ENCODE assay signal across 18 cellular contexts in genomic region chr16:89593841-89594240, GRCh38. TPM values are rescaled to one million over a fixed set of nuclear protein-coding genes. Genes with fewer than 3 reads are reported as not detected.
DNase-seq lines count a peak whose midpoint lies in the region; ATAC-seq and TF ChIP-seq lines count a peak whose summit lies in the region.
"Had no signal": no experiment of that assay in that cellular context is flagged by ENCODE, and none has a peak within 500 bp of the region (broad histone marks: within the 10 kb centered on the region; RNA-seq: fewer than 3 reads in every experiment).

No MANE protein-coding gene starts in this region.

- ATAC-seq in activated CD4-positive, alpha-beta T cell treated with anti-CD3 and anti-CD28 coated beads for 36 hours: peak; percentile 82
- peak; percentile 98 for ATAC-seq in effector memory CD8-positive, alpha-beta T cell (replicated peaks)
- ATAC-seq in HG02678 (IDR thresholded peaks at IDR 0.05; ENCODE audit: unreplicated experiment) (no peak), GM18873 (IDR thresholded peaks at IDR 0.05; ENCODE audit: low FRiP score, unreplicated experiment) (no peak)
- ATAC-seq: body of pancreas had no signal

- H3K36me3 ChIP-seq in CD8-positive, alpha-beta memory T cell (ENCODE audit: insufficient read depth, low read length): no peaks in the 10 kb centered on the region
- H3K36me3 ChIP-seq: suprapubic skin had no signal

- no peaks in the 10 kb centered on the region for H3K36me3 Mint-ChIP-seq in activated CD4-positive, alpha-beta T cell treated with anti-CD3 and anti-CD28 coated beads for 36 hours (ENCODE audit: low read depth)
- no peaks in the 10 kb centered on the region for H3K36me3 Mint-ChIP-seq in CD8-positive, alpha-beta memory T cell
- H3K36me3 Mint-ChIP-seq in effector memory CD8-positive, alpha-beta T cell (ENCODE audit: insufficient read depth): peaks cover 4% of the 10 kb centered on the region

- no peaks in the 10 kb centered on the region for H3K9me3 Mint-ChIP-seq in activated CD4-positive, alpha-beta T cell treated with anti-CD3 and anti-CD28 coated beads for 36 hours (ENCODE audit: low read depth)
- H3K9me3 Mint-ChIP-seq in CD8-positive, alpha-beta memory T cell: no peaks in the 10 kb centered on the region
- H3K9me3 Mint-ChIP-seq in effector memory CD8-positive, alpha-beta T cell: no peaks in the 10 kb centered on the region

- peaks cover 11% of the 10 kb centered on the region for H3K4me1 ChIP-seq in CD8-positive, alpha-beta memory T cell (ENCODE audit: insufficient read depth, low read length)
- H3K4me1 ChIP-seq: body of pancreas, suprapubic skin had no signal

- CTCF ChIA-PET in activated CD4-positive, alpha-beta T cell treated with anti-CD3 and anti-CD28 coated beads for 36 hours (lab: Charles Lee): no interaction called here
- CTCF ChIA-PET in CD8-positive, alpha-beta memory T cell (lab: Charles Lee): interaction anchor here (1.2 kb wide), 1 partner anchor 32 kb away, joined by 4 read pairs; no protein-coding TSS in a partner anchor

- no peaks in the 10 kb centered on the region for H3K9me3 ChIP-seq in CD8-positive, alpha-beta memory T cell (ENCODE audit: low read length)
- H3K9me3 ChIP-seq: body of pancreas, suprapubic skin had no signal

- H3K27me3 ChIP-seq in CD8-positive, alpha-beta memory T cell (ENCODE audit: insufficient read depth, low read length, poor library complexity, severe bottlenecking): no peaks in the 10 kb centered on the region
- H3K27me3 ChIP-seq: body of pancreas, dorsolateral prefrontal cortex, suprapubic skin had no signal

- intact Hi-C loops in activated CD4-positive, alpha-beta T cell treated with anti-CD3 and anti-CD28 coated beads for 36 hours (cut with DNase I, micrococcal nuclease): no loop called here

- no peaks in the 10 kb centered on the region for H3K27me3 Mint-ChIP-seq in activated CD4-positive, alpha-beta T cell treated with anti-CD3 and anti-CD28 coated beads for 36 hours
- no peaks in the 10 kb centered on the region for H3K27me3 Mint-ChIP-seq in CD8-positive, alpha-beta memory T cell
- no peaks in the 10 kb centered on the region for H3K27me3 Mint-ChIP-seq in effector memory CD8-positive, alpha-beta T cell

- no peak overlapping the region for H3K27ac ChIP-seq in CD8-positive, alpha-beta memory T cell (ENCODE audit: low read depth, low read length)
- H3K27ac ChIP-seq: body of pancreas, dorsolateral prefrontal cortex, GM23248, suprapubic skin had no signal

- peak; percentile 40 for DNase-seq in activated CD4-positive, alpha-beta T cell treated with anti-CD3 and anti-CD28 coated beads for 36 hours
- no peak for DNase-seq in activated CD4-positive, alpha-beta T cell treated with anti-CD3 and anti-CD28 coated beads, Interleukin-2, amount 50 U/mL, for 48 hours
- DNase-seq in CD8-positive, alpha-beta memory T cell: peak; percentile 32 to 82 (median 53)
- peak; percentile 45 for DNase-seq in activated CD4-positive, alpha-beta T cell treated with anti-CD3 and anti-CD28 coated beads, Interleukin-2, amount 50 U/mL, for 1 hour
- DNase-seq in effector memory CD8-positive, alpha-beta T cell: peak; percentile 60 to 62 (median 60)
- DNase-seq in foreskin fibroblast: no peak
- DNase-seq: body of pancreas; dorsolateral prefrontal cortex; GM23248; hippocampal formation; NCI-H1092; NCI-H2171; posterior cingulate gyrus; stimulated activated CD4-positive, alpha-beta T cell treated with anti-CD3 and anti-CD28 coated beads, Interleukin-12 subunit alpha, Interleukin-12 subunit beta, amount 100 ng/mL, for 4 hours; T1000 had no signal

- POLR2A ChIA-PET in activated CD4-positive, alpha-beta T cell treated with anti-CD3 and anti-CD28 coated beads for 36 hours (lab: Charles Lee): no interaction called here
- POLR2A ChIA-PET in CD8-positive, alpha-beta memory T cell (lab: Charles Lee): interaction anchor here (0.7 kb wide), 1 partner anchor 50 kb away, joined by 3 read pairs; no protein-coding TSS in a partner anchor

- no peak overlapping the region for H3K4me3 Mint-ChIP-seq in activated CD4-positive, alpha-beta T cell treated with anti-CD3 and anti-CD28 coated beads for 36 hours
- H3K4me3 Mint-ChIP-seq in CD8-positive, alpha-beta memory T cell: peak overlapping the region; percentile 2 to 81 (median 76)
- peak overlapping the region; percentile 73 to 78 for H3K4me3 Mint-ChIP-seq in effector memory CD8-positive, alpha-beta T cell

- H3K27ac Mint-ChIP-seq in activated CD4-positive, alpha-beta T cell treated with anti-CD3 and anti-CD28 coated beads for 36 hours: no peak overlapping the region
- peak overlapping the region; percentile 66 to 94 (median 88) for H3K27ac Mint-ChIP-seq in CD8-positive, alpha-beta memory T cell
- peak overlapping the region; percentile 91 to 92 for H3K27ac Mint-ChIP-seq in effector memory CD8-positive, alpha-beta T cell

- H3K4me1 Mint-ChIP-seq in activated CD4-positive, alpha-beta T cell treated with anti-CD3 and anti-CD28 coated beads for 36 hours: peaks cover 7% of the 10 kb centered on the region
- H3K4me1 Mint-ChIP-seq in CD8-positive, alpha-beta memory T cell: peaks cover 11 to 23% (median 17%) of the 10 kb centered on the region in 3 donors
- H3K4me1 Mint-ChIP-seq in effector memory CD8-positive, alpha-beta T cell (ENCODE audit: low read depth in 2 of 2): peaks cover 9 to 11% of the 10 kb centered on the region in 2 donors

- no peak for TF ChIP-seq CTCF in foreskin fibroblast (IDR thresholded peaks at IDR 0.05; ENCODE audit: low read depth, low read length)

- H3K4me3 ChIP-seq in CD8-positive, alpha-beta memory T cell (ENCODE audit: low read length): peak overlapping the region; percentile 40
- no peak overlapping the region for H3K4me3 ChIP-seq in foreskin fibroblast (ENCODE audit: low read depth in 1 of 2, low read length in 2 of 2)
- H3K4me3 ChIP-seq: body of pancreas, dorsolateral prefrontal cortex, GM23248, suprapubic skin had no signal

RNA-seq across cellular contexts. Expression of gene CPNE7, which starts 18.3 kb away (rescaled TPM):
- total RNA-seq in activated CD4-positive, alpha-beta T cell treated with anti-CD3 and anti-CD28 coated beads for 36 hours: 10 to 100 TPM; 17.3 to 18.7 TPM
- total RNA-seq in CD8-positive, alpha-beta memory T cell: 1 to 10 TPM; 3.2 to 6.1 TPM
- 12.9 TPM for polyA plus RNA-seq in CD8-positive, alpha-beta memory T cell

RNA-seq across cellular contexts. Expression of gene DPEP1, which starts 19.6 kb away (rescaled TPM):
- total RNA-seq in activated CD4-positive, alpha-beta T cell treated with anti-CD3 and anti-CD28 coated beads for 36 hours: not detected
- not detected for total RNA-seq in CD8-positive, alpha-beta memory T cell
- not detected for polyA plus RNA-seq in CD8-positive, alpha-beta memory T cell
- total RNA-seq: GM23248 had no signal
- polyA plus RNA-seq: GM23248 had no signal

RNA-seq across cellular contexts. Expression of gene RPL13, which starts 33.4 kb away (rescaled TPM):
- total RNA-seq in activated CD4-positive, alpha-beta T cell treated with anti-CD3 and anti-CD28 coated beads for 36 hours: 1,000 to 10,000 TPM; 2,518 to 3,038 TPM
- 1,000 to 10,000 TPM; 2,710 to 2,878 TPM for total RNA-seq in CD8-positive, alpha-beta memory T cell
- 5,211 TPM for polyA plus RNA-seq in CD8-positive, alpha-beta memory T cell

Comparison
In these comparisons a context has a peak if more than half of its experiments do, and no peak if none do; other contexts are left out.
1. DNase-seq: peak in activated CD4-positive, alpha-beta T cell treated with anti-CD3 and anti-CD28 coated beads for 36 hours (single experiment), CD8-positive, alpha-beta memory T cell (5 of 5), activated CD4-positive, alpha-beta T cell treated with anti-CD3 and anti-CD28 coated beads, Interleukin-2, amount 50 U/mL, for 1 hour (single experiment) and effector memory CD8-positive, alpha-beta T cell (3 of 3); none in activated CD4-positive, alpha-beta T cell treated with anti-CD3 and anti-CD28 coated beads, Interleukin-2, amount 50 U/mL, for 48 hours (0 of 2) and foreskin fibroblast (0 of 2).
2. ATAC-seq: peak in activated CD4-positive, alpha-beta T cell treated with anti-CD3 and anti-CD28 coated beads for 36 hours (single experiment) and effector memory CD8-positive, alpha-beta T cell (single experiment); none in HG02678 (single experiment) and GM18873 (single experiment).